ENCODE assay signal across 1 cellular context in the genomic region with DNA sequence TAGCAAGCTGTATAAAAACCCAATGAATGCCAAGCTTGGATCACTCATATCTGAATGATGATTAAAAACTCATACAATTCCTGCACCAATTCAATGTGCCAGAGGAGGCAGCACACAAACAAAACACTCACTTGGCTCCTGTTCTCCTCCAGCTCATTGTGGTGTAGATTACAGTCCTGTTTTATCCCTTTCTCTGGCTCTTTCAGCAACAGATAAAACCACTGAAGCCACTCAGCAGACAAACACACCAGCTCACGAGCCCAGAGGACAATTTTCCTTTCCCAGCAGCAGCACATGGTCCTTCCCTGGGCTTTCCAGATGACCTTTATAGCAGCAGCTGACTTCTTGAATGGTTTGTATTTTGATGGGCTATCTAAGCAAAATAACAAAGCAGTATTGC.
TF ChIP-seq lines count a peak whose summit lies in the region.

No MANE protein-coding gene starts in this region.

TF ChIP-seq in HCT116, 20 proteins besides CTCF, POLR2A, EP300 and RAD21 (continued from another document):
- TF ChIP-seq, protein P1, sequence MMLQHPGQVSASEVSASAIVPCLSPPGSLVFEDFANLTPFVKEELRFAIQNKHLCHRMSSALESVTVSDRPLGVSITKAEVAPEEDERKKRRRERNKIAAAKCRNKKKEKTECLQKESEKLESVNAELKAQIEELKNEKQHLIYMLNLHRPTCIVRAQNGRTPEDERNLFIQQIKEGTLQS (IDR thresholded peaks at IDR 0.05) = no peak
